In the genomic region with DNA sequence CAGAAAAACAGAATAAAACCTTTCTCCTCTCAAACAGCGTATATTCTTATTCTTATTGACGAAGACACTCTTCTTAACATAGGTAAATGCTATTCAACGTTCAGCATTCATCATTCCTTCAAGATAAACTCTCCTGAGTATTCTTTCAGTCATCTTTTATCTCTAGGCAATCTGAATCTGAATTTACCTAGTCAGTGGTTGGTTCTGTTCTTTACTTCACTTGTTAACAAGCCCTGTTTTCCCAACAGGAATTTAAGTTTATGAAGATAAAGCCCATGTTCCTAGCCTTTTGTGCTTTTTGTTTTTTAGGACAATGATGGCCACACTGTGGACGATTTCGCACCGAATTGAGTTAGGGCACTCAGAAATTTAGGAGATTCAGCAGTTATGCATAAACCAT, we compare ENCODE assay signal across 11 cellular contexts. TPM values are rescaled to one million over a fixed set of nuclear protein-coding genes. Genes with fewer than 3 reads are reported as not detected.
DNase-seq lines count a peak whose midpoint lies in the region; ATAC-seq, FAIRE-seq and TF ChIP-seq lines count a peak whose summit lies in the region.
"Had no signal": no experiment of that assay in that cellular context is flagged by ENCODE, and none has a peak within 500 bp of the region (broad histone marks: within the 10 kb centered on the region; RNA-seq: fewer than 3 reads in every experiment).

No MANE protein-coding gene starts in this region.

- FAIRE-seq in HTR-8/SVneo (lab: Jason Lieb, UNC) = no peak

- no peak for DNase-seq in CD8-positive, alpha-beta T cell
- DNase-seq in GM23338 (ENCODE audit: low spot score) (no peak), caudate nucleus (lab: John Stamatoyannopoulos, UW) (no peak), Right ventricle myocardium inferior (ENCODE audit: missing footprints) (no peak), HTR-8/SVneo (ENCODE audit: insufficient read length, low spot score) (no peak)
- no peak for DNase-seq in activated T-helper 1 cell treated with anti-CD3 and anti-CD28 coated beads, Interleukin-12 subunit alpha, Interleukin-12 subunit beta, Interleukin-2, Interleukin-4 antibody, amounts not matched to agents 30 ng/mL and 10 ng/mL and 1 ng/mL, durations not matched to agents 14 hours and 24 hours and 36 hours (ENCODE audit: low spot score)
- DNase-seq: islet precursor cell, Kasumi-1, NCI-H2171 had no signal

- no peaks in the 10 kb centered on the region for H3K27me3 ChIP-seq in CD8-positive, alpha-beta T cell (ENCODE audit: insufficient read depth, low read length)
- H3K27me3 ChIP-seq in GM23338 (ENCODE audit: insufficient read depth) (no peaks in the 10 kb centered on the region), mononuclear cell (ENCODE audit: insufficient read depth, low read length) (no peaks in the 10 kb centered on the region)

- intact Hi-C loops in CD8-positive, alpha-beta T cell (cut with DNase I, micrococcal nuclease) = loop anchor here (1.0 to 2.0 kb wide), 2 partner anchors 9 to 45 kb away; a partner anchor contains a TSS
- intact Hi-C loops in activated T-helper 1 cell treated with anti-CD3 and anti-CD28 coated beads, Interleukin-12 subunit alpha, Interleukin-12 subunit beta, Interleukin-2, Interleukin-4 antibody, amounts not matched to agents 30 ng/mL and 10 ng/mL and 1 ng/mL, durations not matched to agents 14 hours and 24 hours and 36 hours (cut with micrococcal nuclease) = loop anchor here (2.0 to 10.0 kb wide), 3 partner anchors 51 to 354 kb away; no protein-coding TSS in a partner anchor
- intact Hi-C loops in Right ventricle myocardium inferior (cut with DNase I) = no loop called here

- no peaks in the 10 kb centered on the region for H3K27me3 Mint-ChIP-seq in CD8-positive, alpha-beta T cell (ENCODE audit: low read depth)
- no peaks in the 10 kb centered on the region for H3K27me3 Mint-ChIP-seq in GM23338 (ENCODE audit: insufficient read depth, low read depth, poor library complexity)
- H3K27me3 Mint-ChIP-seq in activated T-helper 1 cell treated with anti-CD3 and anti-CD28 coated beads, Interleukin-12 subunit alpha, Interleukin-12 subunit beta, Interleukin-2, Interleukin-4 antibody, amounts not matched to agents 30 ng/mL and 10 ng/mL and 1 ng/mL, durations not matched to agents 14 hours and 24 hours and 36 hours (ENCODE audit: insufficient read depth) = no peaks in the 10 kb centered on the region

- peaks cover 50% of the 10 kb centered on the region for H3K4me1 ChIP-seq in CD8-positive, alpha-beta T cell (ENCODE audit: insufficient read depth, low read length)
- H3K4me1 ChIP-seq in GM23338 (ENCODE audit: insufficient read depth) (peaks cover 43% of the 10 kb centered on the region), mononuclear cell (ENCODE audit: insufficient read depth, low read length) (peaks cover 57% of the 10 kb centered on the region)

- peak overlapping the region; percentile 88 for H3K4me3 Mint-ChIP-seq in CD8-positive, alpha-beta T cell
- H3K4me3 Mint-ChIP-seq in GM23338 = no peak overlapping the region
- peak overlapping the region; percentile 82 for H3K4me3 Mint-ChIP-seq in activated T-helper 1 cell treated with anti-CD3 and anti-CD28 coated beads, Interleukin-12 subunit alpha, Interleukin-12 subunit beta, Interleukin-2, Interleukin-4 antibody, amounts not matched to agents 30 ng/mL and 10 ng/mL and 1 ng/mL, durations not matched to agents 14 hours and 24 hours and 36 hours

- no peak overlapping the region for H2AFZ ChIP-seq in GM23338

- H3K4me1 Mint-ChIP-seq in CD8-positive, alpha-beta T cell (ENCODE audit: low read depth) = peaks cover 56% of the 10 kb centered on the region
- peaks cover 36% of the 10 kb centered on the region for H3K4me1 Mint-ChIP-seq in GM23338
- H3K4me1 Mint-ChIP-seq in activated T-helper 1 cell treated with anti-CD3 and anti-CD28 coated beads, Interleukin-12 subunit alpha, Interleukin-12 subunit beta, Interleukin-2, Interleukin-4 antibody, amounts not matched to agents 30 ng/mL and 10 ng/mL and 1 ng/mL, durations not matched to agents 14 hours and 24 hours and 36 hours (ENCODE audit: low read depth) = peaks cover 71% of the 10 kb centered on the region

- 0 out of 2 replicates have a peak, but pooled peaks cover 3% of the 10 kb centered on the region for H3K79me2 ChIP-seq in GM23338 (replicated peaks; ENCODE audit: insufficient read depth)

- H3K4me2 ChIP-seq in GM23338 = peak overlapping the region; percentile 18; the same call in 1 of the 2 replicates

- H3K9me3 ChIP-seq in CD8-positive, alpha-beta T cell (ENCODE audit: low read length) = no peaks in the 10 kb centered on the region
- H3K9me3 ChIP-seq in mononuclear cell (ENCODE audit: low read depth, low read length) = no peaks in the 10 kb centered on the region

- POLR2A ChIA-PET in CD8-positive, alpha-beta T cell (lab: Charles Lee) = interaction anchor here (0.8 to 4.1 kb wide), 4 partner anchors 11 to 70 kb away, joined by 3 to 16 read pairs (median 4); no protein-coding TSS in a partner anchor

- H3K36me3 Mint-ChIP-seq in CD8-positive, alpha-beta T cell = peaks cover 30% of the 10 kb centered on the region
- H3K36me3 Mint-ChIP-seq in GM23338 (ENCODE audit: low read depth) = no peaks in the 10 kb centered on the region
- H3K36me3 Mint-ChIP-seq in activated T-helper 1 cell treated with anti-CD3 and anti-CD28 coated beads, Interleukin-12 subunit alpha, Interleukin-12 subunit beta, Interleukin-2, Interleukin-4 antibody, amounts not matched to agents 30 ng/mL and 10 ng/mL and 1 ng/mL, durations not matched to agents 14 hours and 24 hours and 36 hours (ENCODE audit: low read depth) = peaks cover 33% of the 10 kb centered on the region

- no peaks in the 10 kb centered on the region for H4K20me1 ChIP-seq in GM23338 (replicated peaks; ENCODE audit: insufficient read depth)

- peak overlapping the region; percentile 94 for H3K27ac Mint-ChIP-seq in CD8-positive, alpha-beta T cell
- no peak overlapping the region for H3K27ac Mint-ChIP-seq in GM23338
- H3K27ac Mint-ChIP-seq in activated T-helper 1 cell treated with anti-CD3 and anti-CD28 coated beads, Interleukin-12 subunit alpha, Interleukin-12 subunit beta, Interleukin-2, Interleukin-4 antibody, amounts not matched to agents 30 ng/mL and 10 ng/mL and 1 ng/mL, durations not matched to agents 14 hours and 24 hours and 36 hours = peak overlapping the region; percentile 79

- H3K9me2 ChIP-seq in GM23338 (ENCODE audit: insufficient read depth) = no peaks in the 10 kb centered on the region

- peak overlapping the region; percentile 16 for H3K27ac ChIP-seq in CD8-positive, alpha-beta T cell (ENCODE audit: low read depth, low read length)
- H3K27ac ChIP-seq in GM23338 (ENCODE audit: low read depth) (peak overlapping the region; percentile 33; the same call in 1 of the 2 replicates), caudate nucleus (ENCODE audit: low read depth, low read length) (no peak overlapping the region)

- H3K9me3 Mint-ChIP-seq in CD8-positive, alpha-beta T cell = no peaks in the 10 kb centered on the region
- H3K9me3 Mint-ChIP-seq in GM23338 = no peaks in the 10 kb centered on the region
- no peaks in the 10 kb centered on the region for H3K9me3 Mint-ChIP-seq in activated T-helper 1 cell treated with anti-CD3 and anti-CD28 coated beads, Interleukin-12 subunit alpha, Interleukin-12 subunit beta, Interleukin-2, Interleukin-4 antibody, amounts not matched to agents 30 ng/mL and 10 ng/mL and 1 ng/mL, durations not matched to agents 14 hours and 24 hours and 36 hours

- no peaks in the 10 kb centered on the region for H3F3A ChIP-seq in GM23338 (replicated peaks; ENCODE audit: low read depth)

- ATAC-seq in CD8-positive, alpha-beta T cell = no peak
- ATAC-seq in GM23338 = peak; percentile 47; the same call in 2 of the 3 replicates
- no peak for ATAC-seq in HG03159 (IDR thresholded peaks at IDR 0.05; ENCODE audit: unreplicated experiment)
- no peak for ATAC-seq in Right ventricle myocardium inferior

- CTCF ChIA-PET in CD8-positive, alpha-beta T cell (lab: Charles Lee) = interaction anchor here (1.8 kb wide), 1 partner anchor 45 kb away, joined by 6 read pairs; a partner anchor contains a TSS

- no peaks in the 10 kb centered on the region for H3K36me3 ChIP-seq in CD8-positive, alpha-beta T cell (ENCODE audit: insufficient read depth, low read length)
- H3K36me3 ChIP-seq in GM23338 (ENCODE audit: insufficient read depth) = no peaks in the 10 kb centered on the region

- H3K4me3 ChIP-seq in CD8-positive, alpha-beta T cell (ENCODE audit: low read depth, low read length) = peak overlapping the region; percentile 41
- H3K4me3 ChIP-seq in GM23338 (no peak overlapping the region), mononuclear cell (ENCODE audit: low read length) (peak overlapping the region; percentile 33)

- TF ChIP-seq CTCF in CD8-positive, alpha-beta T cell (IDR thresholded peaks at IDR 0.05) = no peak
- TF ChIP-seq CTCF in GM23338 (conservative IDR thresholded peaks at IDR 0.05; ENCODE audit: low read depth in 2 of 2) = no peak

RNA-seq across cellular contexts. Expression of a gene that starts 3.2 kb away (rescaled TPM):
- total RNA-seq in CD8-positive, alpha-beta T cell = 100 to 1,000 TPM; 308 to 313 TPM
- 11.4 and 12.7 TPM in 2 replicates for total RNA-seq in GM23338 (2014; rRNA removed; shearing (Covaris generic))
- 5.4 and 7.0 TPM in 2 replicates for polyA plus RNA-seq in GM23338 (2016; fragmentation: Nextera tagmentation; extraction: Ambion mirVana)
- 75.3 and 76.8 TPM in 2 replicates for total RNA-seq in activated T-helper 1 cell treated with anti-CD3 and anti-CD28 coated beads, Interleukin-12 subunit alpha, Interleukin-12 subunit beta, Interleukin-2, Interleukin-4 antibody, amounts not matched to agents 30 ng/mL and 10 ng/mL and 1 ng/mL, durations not matched to agents 14 hours and 24 hours and 36 hours
- total RNA-seq in mononuclear cell (410 TPM), Right ventricle myocardium inferior (36.7 TPM)

RNA-seq across cellular contexts. Expression of a gene that starts 45.4 kb away (rescaled TPM):
- 1 to 10 TPM; 6.1 to 7.2 TPM for total RNA-seq in CD8-positive, alpha-beta T cell
- total RNA-seq in GM23338 (2014; rRNA removed; shearing (Covaris generic)) = 7.6 TPM in 2 replicates
- 33.2 and 33.8 TPM in 2 replicates for polyA plus RNA-seq in GM23338 (2016; fragmentation: Nextera tagmentation; extraction: Ambion mirVana)
- 13.4 and 14.0 TPM in 2 replicates for total RNA-seq in activated T-helper 1 cell treated with anti-CD3 and anti-CD28 coated beads, Interleukin-12 subunit alpha, Interleukin-12 subunit beta, Interleukin-2, Interleukin-4 antibody, amounts not matched to agents 30 ng/mL and 10 ng/mL and 1 ng/mL, durations not matched to agents 14 hours and 24 hours and 36 hours
- total RNA-seq in mononuclear cell (5.8 TPM), Right ventricle myocardium inferior (20.3 TPM)
